ENCODE assay signal across 22 cellular contexts in genomic region chr10:131085586-131085860, GRCh38.
DNase-seq lines count a peak whose midpoint lies in the region; ATAC-seq and TF ChIP-seq lines count a peak whose summit lies in the region.
"Had no signal": no experiment of that assay in that cellular context is flagged by ENCODE, and none has a peak within 500 bp of the region (broad histone marks: within the 10 kb centered on the region; RNA-seq: fewer than 3 reads in every experiment).

No MANE protein-coding gene starts in this region.

- H3K27ac Mint-ChIP-seq in activated naive CD4-positive, alpha-beta T cell treated with anti-CD3 and anti-CD28 coated beads, Interleukin-2, amount 10 ng/mL, durations not matched to agents 7 days and 5 days: peak overlapping the region; percentile 49
- H3K27ac Mint-ChIP-seq in neural crest cell (ENCODE audit: unreplicated experiment) (peak overlapping the region; percentile 37), type B pancreatic cell (peak overlapping the region; percentile 61)
- H3K27ac Mint-ChIP-seq: GM23338, IgD-negative memory B cell had no signal

- H3K36me3 ChIP-seq in PC-3 (ENCODE audit: low read depth, low read length): no peaks in the 10 kb centered on the region
- H3K36me3 ChIP-seq: SJSA1 had no signal

- no peaks in the 10 kb centered on the region for H3F3A ChIP-seq in PC-3 (ENCODE audit: low read length, unreplicated experiment)

- no peaks in the 10 kb centered on the region for H4K20me1 ChIP-seq in PC-3 (ENCODE audit: low read length)

- CTCF ChIA-PET in activated naive CD4-positive, alpha-beta T cell treated with anti-CD3 and anti-CD28 coated beads, Interleukin-2, amount 10 ng/mL, durations not matched to agents 7 days and 5 days (lab: Charles Lee): no interaction called here
- CTCF ChIA-PET in PC-3 (lab: Charles Lee): no interaction called here

- BruUV-seq in PC-3 (replicated peaks; lab: Mats Ljungman, UMichigan): no TSS peak

- H3K79me2 ChIP-seq in PC-3 (ENCODE audit: low read length): no peaks in the 10 kb centered on the region

- H3K27me3 ChIP-seq in PC-3 (ENCODE audit: low read length): no peaks in the 10 kb centered on the region
- H3K27me3 ChIP-seq: SJSA1 had no signal

- H3K4me2 ChIP-seq in PC-3 (ENCODE audit: low read length): no peak overlapping the region
- H3K4me2 ChIP-seq: GM23338 had no signal

- ATAC-seq in PC-3: no peak
- no peak for ATAC-seq in GM21717 (IDR thresholded peaks at IDR 0.05; ENCODE audit: unreplicated experiment)
- ATAC-seq: GM12878, HCT116 had no signal

- no peak overlapping the region for H3K9ac ChIP-seq in PC-3 (ENCODE audit: low read length)

- H3K4me3 Mint-ChIP-seq in activated naive CD4-positive, alpha-beta T cell treated with anti-CD3 and anti-CD28 coated beads, Interleukin-2, amount 10 ng/mL, durations not matched to agents 7 days and 5 days: no peak overlapping the region
- H3K4me3 Mint-ChIP-seq in neural crest cell: no peak overlapping the region
- no peak overlapping the region for H3K4me3 Mint-ChIP-seq in type B pancreatic cell
- H3K4me3 Mint-ChIP-seq: GM23338, IgD-negative memory B cell had no signal

- H3K4me1 ChIP-seq in PC-3 (ENCODE audit: insufficient read depth, low read length): no peaks in the 10 kb centered on the region
- H3K4me1 ChIP-seq: SJSA1 had no signal

- peak overlapping the region; percentile 29; the same call in 1 of the 2 replicates for H3K27ac ChIP-seq in PC-3 (ENCODE audit: low read length)
- H3K27ac ChIP-seq: C4-2B, SJSA1 had no signal

- peaks cover 4% of the 10 kb centered on the region for H3K9me3 Mint-ChIP-seq in activated naive CD4-positive, alpha-beta T cell treated with anti-CD3 and anti-CD28 coated beads, Interleukin-2, amount 10 ng/mL, durations not matched to agents 7 days and 5 days
- H3K9me3 Mint-ChIP-seq in neural crest cell (no peaks in the 10 kb centered on the region), type B pancreatic cell (peaks cover 5% of the 10 kb centered on the region)

- no peaks in the 10 kb centered on the region for H3K27me3 Mint-ChIP-seq in activated naive CD4-positive, alpha-beta T cell treated with anti-CD3 and anti-CD28 coated beads, Interleukin-2, amount 10 ng/mL, durations not matched to agents 7 days and 5 days
- H3K27me3 Mint-ChIP-seq in neural crest cell (ENCODE audit: low read depth) (no peaks in the 10 kb centered on the region), type B pancreatic cell (peaks cover 11% of the 10 kb centered on the region)
- H3K27me3 Mint-ChIP-seq: IgD-negative memory B cell had no signal

- no peak for DNase-seq in activated naive CD4-positive, alpha-beta T cell treated with anti-CD3 and anti-CD28 coated beads, Interleukin-2, amount 10 ng/mL, durations not matched to agents 7 days and 5 days
- no peak for DNase-seq in activated naive CD4-positive, alpha-beta T cell (lab: John Stamatoyannopoulos, UW)
- DNase-seq in PC-3 (no peak), neural crest cell (ENCODE audit: low read depth, low spot score) (no peak), type B pancreatic cell (ENCODE audit: extremely low spot score, unreplicated experiment) (no peak), dedifferentiated amniotic fluid mesenchymal stem cell (ENCODE audit: extremely low spot score) (no peak), DMS79 (lab: John Stamatoyannopoulos, UW) (no peak)
- DNase-seq: 8988T, Karpas-422, MV-4-11, NCI-H1105 treated with DMSO at 0.1 percent for 48 hours, NCI-H2029 treated with DMSO at 0.1 percent for 48 hours, NCI-H226, NCI-H524, NCI-H82 had no signal

- H3K4me3 ChIP-seq in PC-3 (ENCODE audit: low read length): no peak overlapping the region
- H3K4me3 ChIP-seq: GM12878, GM23338, SJSA1 had no signal

- H3K9me2 ChIP-seq in PC-3 (replicated peaks; ENCODE audit: low read length): no peaks in the 10 kb centered on the region

- intact Hi-C loops in PC-3 (cut with micrococcal nuclease): no loop called here

- H2AFZ ChIP-seq in PC-3 (ENCODE audit: low read length): no peak overlapping the region
- H2AFZ ChIP-seq: GM23338 had no signal

- POLR2A ChIA-PET in PC-3 (lab: Charles Lee; ENCODE audit: unreplicated experiment): no interaction called here

- H3K9me3 ChIP-seq in PC-3 (ENCODE audit: low read length): no peaks in the 10 kb centered on the region

- peaks cover 48% of the 10 kb centered on the region for H3K4me1 Mint-ChIP-seq in activated naive CD4-positive, alpha-beta T cell treated with anti-CD3 and anti-CD28 coated beads, Interleukin-2, amount 10 ng/mL, durations not matched to agents 7 days and 5 days
- peaks cover 20% of the 10 kb centered on the region for H3K4me1 Mint-ChIP-seq in neural crest cell
- H3K4me1 Mint-ChIP-seq in type B pancreatic cell (ENCODE audit: unreplicated experiment): peaks cover 16% of the 10 kb centered on the region
- H3K4me1 Mint-ChIP-seq: IgD-negative memory B cell had no signal

- no peaks in the 10 kb centered on the region for H3K36me3 Mint-ChIP-seq in activated naive CD4-positive, alpha-beta T cell treated with anti-CD3 and anti-CD28 coated beads, Interleukin-2, amount 10 ng/mL, durations not matched to agents 7 days and 5 days
- H3K36me3 Mint-ChIP-seq in neural crest cell (ENCODE audit: low read depth) (no peaks in the 10 kb centered on the region), type B pancreatic cell (no peaks in the 10 kb centered on the region)
- H3K36me3 Mint-ChIP-seq: IgD-negative memory B cell had no signal

- TF ChIP-seq CTCF in PC-3 (conservative IDR thresholded peaks at IDR 0.05; ENCODE audit: low read depth, low read length) (no peak), neural crest cell (conservative IDR thresholded peaks at IDR 0.05) (no peak), type B pancreatic cell (conservative IDR thresholded peaks at IDR 0.05) (no peak)
